ENCODE assay signal across 28 cellular contexts in the genomic region with DNA sequence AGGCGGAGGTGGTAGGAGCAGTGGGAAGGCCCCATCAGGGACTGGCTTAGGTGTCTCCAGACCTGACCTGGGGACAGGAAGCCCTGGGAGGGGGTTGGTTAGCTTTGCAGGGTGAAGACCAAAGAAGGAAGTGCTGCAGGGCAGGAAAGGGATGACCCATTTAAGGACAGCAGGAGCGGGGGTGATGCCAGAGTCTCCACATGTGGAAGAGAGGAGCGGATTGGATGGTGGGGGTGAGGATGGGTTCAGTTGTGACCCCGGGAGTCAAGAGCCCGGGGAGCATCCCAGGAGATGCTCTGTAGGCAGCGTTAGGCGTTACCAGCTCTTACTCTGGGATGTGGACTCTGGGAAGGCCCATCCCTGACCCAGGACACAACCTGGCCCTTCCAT. TPM values are rescaled to one million over a fixed set of nuclear protein-coding genes. Genes with fewer than 3 reads are reported as not detected.
DNase-seq lines count a peak whose midpoint lies in the region; ATAC-seq and TF ChIP-seq lines count a peak whose summit lies in the region.
"Had no signal": no experiment of that assay in that cellular context is flagged by ENCODE, and none has a peak within 500 bp of the region (broad histone marks: within the 10 kb centered on the region; RNA-seq: fewer than 3 reads in every experiment).

No MANE protein-coding gene starts in this region.

- H4K5ac ChIP-seq in IMR-90 (ENCODE audit: low read depth, low read length) = no peak overlapping the region

- 0 out of 3 replicates have a peak overlapping the region, but pooled peaks have one; percentile 10 for H2BK15ac ChIP-seq in IMR-90 (ENCODE audit: low read depth, low read length)

- TF ChIP-seq CTCF in IMR-90 (conservative IDR thresholded peaks at IDR 0.05; ENCODE audit: low read depth, low read length) (no peak), glutamatergic neuron (IDR thresholded peaks at IDR 0.05; ENCODE audit: partially characterized antibody, unreplicated experiment) (no peak)

- no TSS peak for BruUV-seq in IMR-90 (replicated peaks; lab: Mats Ljungman, UMichigan)

- H3K36me3 ChIP-seq in IMR-90 (ENCODE audit: control insufficient read depth, insufficient read depth, low read length) (no peaks in the 10 kb centered on the region), rectal smooth muscle tissue (ENCODE audit: control insufficient read depth, insufficient read depth, low read length) (no peaks in the 10 kb centered on the region)
- H3K36me3 ChIP-seq: ascending aorta had no signal

- H2AK5ac ChIP-seq in IMR-90 (ENCODE audit: low read depth, low read length) = no peak overlapping the region

- 93% methylated on average over 3 of the region's 7 CpGs; no CpG with 5 or more reads in 1 of the 2 experiments for WGBS in IMR-90 (ENCODE audit: extremely low coverage in 2 of 2, insufficient read length in 1 of 2), 2 experiments

- H3K4me3 Mint-ChIP-seq in glutamatergic neuron (ENCODE audit: unreplicated experiment) = peak overlapping the region; percentile 78
- no peak overlapping the region for H3K4me3 Mint-ChIP-seq in activated naive CD4-positive, alpha-beta T cell treated with anti-CD3 and anti-CD28 coated beads, Interleukin-2, amount 10 ng/mL, durations not matched to agents 7 days and 5 days
- H3K4me3 Mint-ChIP-seq: activated CD4-positive, alpha-beta memory T cell treated with anti-CD3 and anti-CD28 coated beads for 36 hours; activated naive CD8-positive, alpha-beta T cell; stimulated activated memory B cell treated with anti-CD40 and anti-IgM and Interleukin-4, amounts not matched to agents 10 μg/mL and 1 μg/mL and 100 μg/mL, for 72 hours; T-cell had no signal

- peak overlapping the region; percentile 94 for H3K27ac Mint-ChIP-seq in glutamatergic neuron (ENCODE audit: unreplicated experiment)
- H3K27ac Mint-ChIP-seq in activated naive CD4-positive, alpha-beta T cell treated with anti-CD3 and anti-CD28 coated beads, Interleukin-2, amount 10 ng/mL, durations not matched to agents 7 days and 5 days = no peak overlapping the region
- H3K27ac Mint-ChIP-seq: activated CD4-positive, alpha-beta memory T cell treated with anti-CD3 and anti-CD28 coated beads for 36 hours; activated naive CD8-positive, alpha-beta T cell; activated T-helper 2 cell treated with anti-CD3 and anti-CD28 coated beads, Interferon-gamma antibody, Interleukin-2, Interleukin-4, amounts not matched to agents 10 μg/mL and 5 μg/mL and 100 μg/mL, durations not matched to agents 14 hours and 24 hours and 36 hours; stimulated activated memory B cell treated with anti-CD40 and anti-IgM and Interleukin-4, amounts not matched to agents 10 μg/mL and 1 μg/mL and 100 μg/mL, for 72 hours; T-cell had no signal

- peaks cover 32% of the 10 kb centered on the region for H3K27me3 Mint-ChIP-seq in glutamatergic neuron (ENCODE audit: unreplicated experiment)
- no peaks in the 10 kb centered on the region for H3K27me3 Mint-ChIP-seq in activated naive CD4-positive, alpha-beta T cell treated with anti-CD3 and anti-CD28 coated beads, Interleukin-2, amount 10 ng/mL, durations not matched to agents 7 days and 5 days
- H3K27me3 Mint-ChIP-seq: activated CD4-positive, alpha-beta memory T cell treated with anti-CD3 and anti-CD28 coated beads for 36 hours; activated naive CD8-positive, alpha-beta T cell; stimulated activated memory B cell treated with anti-CD40 and anti-IgM and Interleukin-4, amounts not matched to agents 10 μg/mL and 1 μg/mL and 100 μg/mL, for 72 hours; T-cell had no signal

- no peak overlapping the region for H2BK120ac ChIP-seq in IMR-90 (ENCODE audit: low read depth, low read length)

- POLR2A ChIA-PET in IMR-90 (lab: Charles Lee; ENCODE audit: unreplicated experiment) = no interaction called here

- dilution Hi-C loops in IMR-90 (cut with HindIII; ENCODE audit: low sequenced_read_pairs, unreplicated experiment) = no loop called here

- no peak overlapping the region for H3K23ac ChIP-seq in IMR-90 (ENCODE audit: low read depth, low read length)

- H2AFZ ChIP-seq in IMR-90 (replicated peaks; ENCODE audit: low read length, poor library complexity) = peak overlapping the region; percentile 71

- DNase-seq in IMR-90 (no peak), glutamatergic neuron (no peak), midbrain (lab: John Stamatoyannopoulos, UW) (no peak), NCI-H2029 (lab: John Stamatoyannopoulos, UW) (no peak)
- DNase-seq in activated naive CD4-positive, alpha-beta T cell treated with anti-CD3 and anti-CD28 coated beads, Interleukin-2, amount 10 ng/mL, durations not matched to agents 7 days and 5 days = no peak
- DNase-seq: activated CD4-positive, alpha-beta memory T cell treated with anti-CD3 and anti-CD28 coated beads for 36 hours; effector CD8-positive, alpha-beta T cell; NCI-H1105 treated with DMSO at 0.1 percent for 48 hours; NCI-H2081 treated with DMSO at 0.1 percent for 48 hours; NCI-H345; NCI-H82; SHP77; stimulated activated CD4-positive, alpha-beta T cell treated with anti-CD3 and anti-CD28 coated beads, Interleukin-4, amount 100 ng/mL, for 1 hour; T-cell had no signal

- 0 out of 2 replicates have a peak overlapping the region, but pooled peaks have one; percentile 66 for H3K14ac ChIP-seq in IMR-90 (replicated peaks; ENCODE audit: low read depth, low read length)

- H3K27ac ChIP-seq in IMR-90 (ENCODE audit: insufficient read depth, low read length) = no peak overlapping the region
- H3K27ac ChIP-seq in angular gyrus (ENCODE audit: low read depth, low read length) = peak overlapping the region; percentile 98
- H3K27ac ChIP-seq in rectal smooth muscle tissue (ENCODE audit: low read depth, low read length) = peak overlapping the region; percentile 19

- H3K4me2 ChIP-seq in IMR-90 (ENCODE audit: low read depth, low read length) = no peak overlapping the region

- peaks cover 0 to 15% of the 10 kb centered on the region in 2 experiments; a peak in 2 of 4 replicates for H3K79me1 ChIP-seq in IMR-90 (ENCODE audit: low read depth in 1 of 2, low read length in 2 of 2)

- no peak overlapping the region for H3K4me3 ChIP-seq in IMR-90 (ENCODE audit: insufficient read depth, low read depth, low read length)
- no peak overlapping the region for H3K4me3 ChIP-seq in rectal smooth muscle tissue (ENCODE audit: low read length)
- H3K4me3 ChIP-seq: ascending aorta had no signal

- no peak for ATAC-seq in IMR-90 (ENCODE audit: low read depth)
- ATAC-seq: activated CD4-positive, CD25-positive, alpha-beta regulatory T cell treated with anti-CD3 and anti-CD28 coated beads, Interleukin-2, amount 50 U/mL, for 24 hours; esophagus mucosa; stimulated activated memory B cell treated with anti-CD40 and anti-IgM and Interleukin-4, amounts not matched to agents 10 μg/mL and 1 μg/mL and 100 μg/mL, for 72 hours; T-cell had no signal

- peaks cover 54% of the 10 kb centered on the region for H3K4me1 Mint-ChIP-seq in glutamatergic neuron (ENCODE audit: low read depth, unreplicated experiment)
- H3K4me1 Mint-ChIP-seq in activated naive CD4-positive, alpha-beta T cell treated with anti-CD3 and anti-CD28 coated beads, Interleukin-2, amount 10 ng/mL, durations not matched to agents 7 days and 5 days = no peaks in the 10 kb centered on the region
- H3K4me1 Mint-ChIP-seq: T-cell had no signal

- no peak overlapping the region for H3K56ac ChIP-seq in IMR-90 (ENCODE audit: extremely low read depth, insufficient read depth, low read length)

- CTCF ChIA-PET in IMR-90 (lab: Yijun Ruan, JAX) = no interaction called here
- CTCF ChIA-PET in activated naive CD4-positive, alpha-beta T cell treated with anti-CD3 and anti-CD28 coated beads, Interleukin-2, amount 10 ng/mL, durations not matched to agents 7 days and 5 days (lab: Charles Lee) = no interaction called here

- no peak for TF ChIP-seq POLR2A in IMR-90 (IDR thresholded peaks at IDR 0.05; ENCODE audit: low read depth, low read length)

- no peaks in the 10 kb centered on the region for H3K9me3 ChIP-seq in IMR-90 (ENCODE audit: control insufficient read depth, insufficient read depth, low read length)
- H3K9me3 ChIP-seq: ascending aorta had no signal

- peaks cover 34% of the 10 kb centered on the region for H3K4me1 ChIP-seq in IMR-90 (ENCODE audit: control insufficient read depth, insufficient read depth, low read length)
- H3K4me1 ChIP-seq in rectal smooth muscle tissue (ENCODE audit: control insufficient read depth, insufficient read depth, low read length) = peaks cover 17% of the 10 kb centered on the region

- no peak overlapping the region for H3K4ac ChIP-seq in IMR-90 (ENCODE audit: low read depth, low read length)

- H4K8ac ChIP-seq in IMR-90 (ENCODE audit: low read depth in 2 of 2, low read length in 2 of 2) = no peak overlapping the region

- peaks cover 23% of the 10 kb centered on the region for H3K9me1 ChIP-seq in IMR-90 (ENCODE audit: insufficient read depth, low read length)

- in situ Hi-C loops in IMR-90 (cut with MboI; ENCODE audit: low sequenced_read_pairs) = no loop called here

- no peak overlapping the region for H3K9ac ChIP-seq in IMR-90 (ENCODE audit: low read depth, low read length)
- H3K9ac ChIP-seq in rectal smooth muscle tissue (ENCODE audit: low read length) = no peak overlapping the region

- peaks cover 31% of the 10 kb centered on the region for H3K9me3 Mint-ChIP-seq in glutamatergic neuron (ENCODE audit: unreplicated experiment)
- H3K9me3 Mint-ChIP-seq in activated naive CD4-positive, alpha-beta T cell treated with anti-CD3 and anti-CD28 coated beads, Interleukin-2, amount 10 ng/mL, durations not matched to agents 7 days and 5 days = no peaks in the 10 kb centered on the region
- H3K9me3 Mint-ChIP-seq: activated CD4-positive, alpha-beta memory T cell treated with anti-CD3 and anti-CD28 coated beads for 36 hours; activated T-helper 2 cell treated with anti-CD3 and anti-CD28 coated beads, Interferon-gamma antibody, Interleukin-2, Interleukin-4, amounts not matched to agents 10 μg/mL and 5 μg/mL and 100 μg/mL, durations not matched to agents 14 hours and 24 hours and 36 hours; stimulated activated memory B cell treated with anti-CD40 and anti-IgM and Interleukin-4, amounts not matched to agents 10 μg/mL and 1 μg/mL and 100 μg/mL, for 72 hours; T-cell had no signal

- peak overlapping the region; percentile 33; the same call in 1 of the 2 replicates for H4K91ac ChIP-seq in IMR-90 (ENCODE audit: insufficient read depth, low read depth, low read length)

- H3K27me3 ChIP-seq in IMR-90 (ENCODE audit: control insufficient read depth, insufficient read depth, low read length) = no peaks in the 10 kb centered on the region
- H3K27me3 ChIP-seq in rectal smooth muscle tissue (ENCODE audit: control insufficient read depth, insufficient read depth, low read length) = no peaks in the 10 kb centered on the region
- H3K27me3 ChIP-seq: ascending aorta had no signal

- H2BK5ac ChIP-seq in IMR-90 (ENCODE audit: low read depth, low read length, poor library complexity, severe bottlenecking) = no peak overlapping the region

- H2AK9ac ChIP-seq in IMR-90 (replicated peaks; ENCODE audit: low read depth, low read length, poor library complexity) = peak overlapping the region; percentile 66

- TF ChIP-seq RAD21 in IMR-90 (IDR thresholded peaks at IDR 0.05; ENCODE audit: low read length) = no peak

- H2BK20ac ChIP-seq in IMR-90 (ENCODE audit: low read depth, low read length) = no peak overlapping the region; the same call in 1 of the 2 replicates

- no peaks in the 10 kb centered on the region for H4K20me1 ChIP-seq in IMR-90 (ENCODE audit: insufficient read depth, low read length)

- intact Hi-C loops in IMR-90 (cut with micrococcal nuclease) = no loop called here

- H3K18ac ChIP-seq in IMR-90 (ENCODE audit: low read depth, low read length) = no peak overlapping the region

- no peaks in the 10 kb centered on the region for H3K36me3 Mint-ChIP-seq in glutamatergic neuron (ENCODE audit: unreplicated experiment)
- H3K36me3 Mint-ChIP-seq in activated naive CD4-positive, alpha-beta T cell treated with anti-CD3 and anti-CD28 coated beads, Interleukin-2, amount 10 ng/mL, durations not matched to agents 7 days and 5 days = no peaks in the 10 kb centered on the region
- H3K36me3 Mint-ChIP-seq: activated CD4-positive, alpha-beta memory T cell treated with anti-CD3 and anti-CD28 coated beads for 36 hours; activated naive CD8-positive, alpha-beta T cell; stimulated activated memory B cell treated with anti-CD40 and anti-IgM and Interleukin-4, amounts not matched to agents 10 μg/mL and 1 μg/mL and 100 μg/mL, for 72 hours; T-cell had no signal

RNA-seq across cellular contexts. Expression of gene LDB3, which starts 3.1 kb away (rescaled TPM):
- total RNA-seq in IMR-90 (2012; rRNA removed) = 0.28 and 0.36 TPM in 2 replicates
- polyA plus RNA-seq in IMR-90 (2012; rRNA removed) = 2.6 and 3.2 TPM in 2 replicates
- 1.6 and 1.7 TPM in 2 replicates for polyA plus RNA-seq in IMR-90 (2012; cell fraction: cytosol; rRNA removed)
- 2.6 and 4.0 TPM in 2 replicates for polyA plus RNA-seq in IMR-90 (2012; cell fraction: nucleus; rRNA removed; ENCODE audit: low replicate concordance)
- total RNA-seq in glutamatergic neuron (ENCODE audit: unreplicated experiment) = 92.0 TPM
- total RNA-seq: activated T-helper 2 cell treated with anti-CD3 and anti-CD28 coated beads, Interferon-gamma antibody, Interleukin-2, Interleukin-4, amounts not matched to agents 10 μg/mL and 5 μg/mL and 100 μg/mL, durations not matched to agents 14 hours and 24 hours and 36 hours; HepG2; lung microvascular endothelial cell had no signal
- polyA plus RNA-seq: HepG2 had no signal

RNA-seq across cellular contexts. Expression of gene OPN4, which starts 10.9 kb away (rescaled TPM):
- total RNA-seq in IMR-90 (2012; rRNA removed) = not detected in 2 replicates
- polyA plus RNA-seq in IMR-90 (2012; rRNA removed) = 0.03 TPM in 1 of 2 replicates, not detected in the other
- polyA plus RNA-seq in IMR-90 (2012; cell fraction: cytosol; rRNA removed) = not detected in 2 replicates
- 0.04 and 0.05 TPM in 2 replicates for polyA plus RNA-seq in IMR-90 (2012; cell fraction: nucleus; rRNA removed; ENCODE audit: low replicate concordance)
- total RNA-seq in glutamatergic neuron (ENCODE audit: unreplicated experiment) = not detected
- total RNA-seq: activated CD4-positive, alpha-beta memory T cell treated with anti-CD3 and anti-CD28 coated beads for 36 hours; activated T-helper 2 cell treated with anti-CD3 and anti-CD28 coated beads, Interferon-gamma antibody, Interleukin-2, Interleukin-4, amounts not matched to agents 10 μg/mL and 5 μg/mL and 100 μg/mL, durations not matched to agents 14 hours and 24 hours and 36 hours; ascending aorta; cerebellum; esophagus mucosa; HepG2; lung microvascular endothelial cell; OCI-LY7; renal cortical epithelial cell; T-cell had no signal
- polyA plus RNA-seq: HepG2, keratinocyte had no signal

Comparison
In these comparisons a context has a peak if more than half of its experiments do, and no peak if none do; other contexts are left out.
1. RNA of gene LDB3, which starts 3.1 kb away (total RNA-seq): 92.0 TPM in glutamatergic neuron (single experiment); 0.28 to 0.36 TPM in IMR-90; every median in the first group is over 10 times any median in the second.